ENCODE assay signal across 1 cellular context in the genomic region with DNA sequence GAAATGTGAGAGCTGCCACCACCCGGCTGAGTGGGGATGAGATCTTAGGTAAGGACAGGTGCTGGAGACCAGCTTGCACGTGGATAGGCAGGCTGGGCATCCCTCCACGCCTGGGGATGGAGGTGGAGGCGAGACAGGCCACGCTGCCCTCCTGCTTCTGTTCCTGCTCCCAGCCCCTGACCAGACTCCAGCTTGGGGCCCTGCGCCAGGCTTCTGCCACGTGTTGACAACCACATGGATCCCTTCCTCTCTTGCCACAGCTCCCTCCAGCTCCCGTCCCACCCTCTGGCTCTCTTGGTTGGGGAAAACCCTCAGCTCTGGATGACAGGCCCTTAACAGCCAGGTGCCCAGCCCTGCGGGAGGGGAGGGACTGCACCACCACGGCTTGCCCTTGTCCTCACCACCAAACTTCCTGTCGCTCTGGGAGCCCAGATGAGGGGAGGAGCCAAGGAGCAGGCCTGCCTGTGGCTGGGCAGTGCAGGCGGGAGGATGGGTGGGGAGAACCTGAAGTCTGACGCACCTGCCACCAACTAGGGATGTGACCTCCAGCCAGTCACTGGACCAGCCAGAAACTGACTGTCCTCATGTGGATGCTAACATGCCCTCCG.
TF ChIP-seq lines count a peak whose summit lies in the region.

No MANE protein-coding gene starts in this region.

TF ChIP-seq in GM12878, 131 proteins besides CTCF, POLR2A, EP300 and RAD21 (continued from another document):
- no peak for TF ChIP-seq NKRF (conservative IDR thresholded peaks at IDR 0.05)
- no peak for TF ChIP-seq PML (IDR thresholded peaks at IDR 0.05; ENCODE audit: low read length)
- no peak for TF ChIP-seq YBX1 (IDR thresholded peaks at IDR 0.05)
- TF ChIP-seq, protein P1, sequence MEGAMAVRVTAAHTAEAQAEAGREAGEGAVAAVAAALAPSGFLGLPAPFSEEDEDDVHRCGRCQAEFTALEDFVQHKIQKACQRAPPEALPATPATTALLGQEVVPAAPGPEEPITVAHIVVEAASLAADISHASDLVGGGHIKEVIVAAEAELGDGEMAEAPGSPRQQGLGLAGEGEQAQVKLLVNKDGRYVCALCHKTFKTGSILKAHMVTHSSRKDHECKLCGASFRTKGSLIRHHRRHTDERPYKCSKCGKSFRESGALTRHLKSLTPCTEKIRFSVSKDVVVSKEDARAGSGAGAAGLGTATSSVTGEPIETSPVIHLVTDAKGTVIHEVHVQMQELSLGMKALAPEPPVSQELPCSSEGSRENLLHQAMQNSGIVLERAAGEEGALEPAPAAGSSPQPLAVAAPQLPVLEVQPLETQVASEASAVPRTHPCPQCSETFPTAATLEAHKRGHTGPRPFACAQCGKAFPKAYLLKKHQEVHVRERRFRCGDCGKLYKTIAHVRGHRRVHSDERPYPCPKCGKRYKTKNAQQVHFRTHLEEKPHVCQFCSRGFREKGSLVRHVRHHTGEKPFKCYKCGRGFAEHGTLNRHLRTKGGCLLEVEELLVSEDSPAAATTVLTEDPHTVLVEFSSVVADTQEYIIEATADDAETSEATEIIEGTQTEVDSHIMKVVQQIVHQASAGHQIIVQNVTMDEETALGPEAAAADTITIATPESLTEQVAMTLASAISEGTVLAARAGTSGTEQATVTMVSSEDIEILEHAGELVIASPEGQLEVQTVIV (IDR thresholded peaks at IDR 0.05; ENCODE audit: borderline replicate concordance, partially characterized antibody) = no peak
- TF ChIP-seq SRF (IDR thresholded peaks at IDR 0.05; ENCODE audit: low read depth in 2 of 2, low read length in 2 of 2) = no peak
- TF ChIP-seq ZSCAN29 (IDR thresholded peaks at IDR 0.05) = no peak
- TF ChIP-seq, protein P2, sequence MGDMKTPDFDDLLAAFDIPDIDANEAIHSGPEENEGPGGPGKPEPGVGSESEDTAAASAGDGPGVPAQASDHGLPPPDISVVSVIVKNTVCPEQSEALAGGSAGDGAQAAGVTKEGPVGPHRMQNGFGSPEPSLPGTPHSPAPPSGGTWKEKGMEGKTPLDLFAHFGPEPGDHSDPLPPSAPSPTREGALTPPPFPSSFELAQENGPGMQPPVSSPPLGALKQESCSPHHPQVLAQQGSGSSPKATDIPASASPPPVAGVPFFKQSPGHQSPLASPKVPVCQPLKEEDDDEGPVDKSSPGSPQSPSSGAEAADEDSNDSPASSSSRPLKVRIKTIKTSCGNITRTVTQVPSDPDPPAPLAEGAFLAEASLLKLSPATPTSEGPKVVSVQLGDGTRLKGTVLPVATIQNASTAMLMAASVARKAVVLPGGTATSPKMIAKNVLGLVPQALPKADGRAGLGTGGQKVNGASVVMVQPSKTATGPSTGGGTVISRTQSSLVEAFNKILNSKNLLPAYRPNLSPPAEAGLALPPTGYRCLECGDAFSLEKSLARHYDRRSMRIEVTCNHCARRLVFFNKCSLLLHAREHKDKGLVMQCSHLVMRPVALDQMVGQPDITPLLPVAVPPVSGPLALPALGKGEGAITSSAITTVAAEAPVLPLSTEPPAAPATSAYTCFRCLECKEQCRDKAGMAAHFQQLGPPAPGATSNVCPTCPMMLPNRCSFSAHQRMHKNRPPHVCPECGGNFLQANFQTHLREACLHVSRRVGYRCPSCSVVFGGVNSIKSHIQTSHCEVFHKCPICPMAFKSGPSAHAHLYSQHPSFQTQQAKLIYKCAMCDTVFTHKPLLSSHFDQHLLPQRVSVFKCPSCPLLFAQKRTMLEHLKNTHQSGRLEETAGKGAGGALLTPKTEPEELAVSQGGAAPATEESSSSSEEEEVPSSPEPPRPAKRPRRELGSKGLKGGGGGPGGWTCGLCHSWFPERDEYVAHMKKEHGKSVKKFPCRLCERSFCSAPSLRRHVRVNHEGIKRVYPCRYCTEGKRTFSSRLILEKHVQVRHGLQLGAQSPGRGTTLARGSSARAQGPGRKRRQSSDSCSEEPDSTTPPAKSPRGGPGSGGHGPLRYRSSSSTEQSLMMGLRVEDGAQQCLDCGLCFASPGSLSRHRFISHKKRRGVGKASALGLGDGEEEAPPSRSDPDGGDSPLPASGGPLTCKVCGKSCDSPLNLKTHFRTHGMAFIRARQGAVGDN (IDR thresholded peaks at IDR 0.05) = no peak
- TF ChIP-seq, protein P3, sequence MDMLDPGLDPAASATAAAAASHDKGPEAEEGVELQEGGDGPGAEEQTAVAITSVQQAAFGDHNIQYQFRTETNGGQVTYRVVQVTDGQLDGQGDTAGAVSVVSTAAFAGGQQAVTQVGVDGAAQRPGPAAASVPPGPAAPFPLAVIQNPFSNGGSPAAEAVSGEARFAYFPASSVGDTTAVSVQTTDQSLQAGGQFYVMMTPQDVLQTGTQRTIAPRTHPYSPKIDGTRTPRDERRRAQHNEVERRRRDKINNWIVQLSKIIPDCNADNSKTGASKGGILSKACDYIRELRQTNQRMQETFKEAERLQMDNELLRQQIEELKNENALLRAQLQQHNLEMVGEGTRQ (IDR thresholded peaks at IDR 0.05; ENCODE audit: borderline replicate concordance, low read depth, low read length) = no peak
- no peak for TF ChIP-seq NBN (IDR thresholded peaks at IDR 0.05)
- no peak for TF ChIP-seq SMAD5 (IDR thresholded peaks at IDR 0.05; ENCODE audit: low read depth)
- TF ChIP-seq ZBED1 (IDR thresholded peaks at IDR 0.05; ENCODE audit: borderline replicate concordance) = no peak
- no peak for TF ChIP-seq ZNF622 (IDR thresholded peaks at IDR 0.05)
- TF ChIP-seq, protein P4, sequence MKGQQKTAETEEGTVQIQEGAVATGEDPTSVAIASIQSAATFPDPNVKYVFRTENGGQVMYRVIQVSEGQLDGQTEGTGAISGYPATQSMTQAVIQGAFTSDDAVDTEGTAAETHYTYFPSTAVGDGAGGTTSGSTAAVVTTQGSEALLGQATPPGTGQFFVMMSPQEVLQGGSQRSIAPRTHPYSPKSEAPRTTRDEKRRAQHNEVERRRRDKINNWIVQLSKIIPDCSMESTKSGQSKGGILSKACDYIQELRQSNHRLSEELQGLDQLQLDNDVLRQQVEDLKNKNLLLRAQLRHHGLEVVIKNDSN (IDR thresholded peaks at IDR 0.05; ENCODE audit: borderline replicate concordance, extremely low read length, insufficient read depth, low read depth, low read length) = no peak
- TF ChIP-seq ZBTB11 (CRISPR knock-in tag; IDR thresholded peaks at IDR 0.05) = no peak
- TF ChIP-seq TBL1XR1 (IDR thresholded peaks at IDR 0.05; ENCODE audit: low read depth, low read length) = no peak
- no peak for TF ChIP-seq MEF2B (IDR thresholded peaks at IDR 0.05; ENCODE audit: partially characterized antibody, poor library complexity, severe bottlenecking)
